ENCODE assay signal across 27 cellular contexts in the genomic region with DNA sequence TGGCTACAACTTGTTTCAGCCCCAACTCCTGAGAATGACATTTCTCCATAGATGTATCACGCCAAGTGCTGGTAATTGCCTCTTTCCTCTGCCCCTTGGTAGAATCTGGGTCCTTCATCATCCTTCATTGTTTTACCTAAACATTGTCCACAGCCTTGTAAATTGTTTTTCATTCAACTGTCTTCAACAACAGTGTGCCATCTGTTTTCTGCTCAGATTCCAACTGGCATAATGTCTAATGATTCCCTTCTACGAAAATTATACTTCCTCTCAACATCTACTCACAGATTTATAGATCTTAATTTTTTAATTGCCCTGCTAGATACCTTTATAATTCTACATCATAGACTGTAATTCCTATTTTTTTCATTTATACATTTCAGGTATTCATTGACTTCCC.
"Had no signal": no experiment of that assay in that cellular context is flagged by ENCODE, and none has a peak within 500 bp of the region (broad histone marks: within the 10 kb centered on the region; RNA-seq: fewer than 3 reads in every experiment).

No MANE protein-coding gene starts in this region.

- H3K27ac Mint-ChIP-seq: naive B cell; natural killer cell; stimulated activated effector memory CD8-positive, alpha-beta T cell treated with anti-CD3 and anti-CD28 coated beads, Interleukin-12 subunit alpha, Interleukin-12 subunit beta, amount 100 ng/mL, for 72 hours; stimulated activated naive CD8-positive, alpha-beta T cell treated with anti-CD3 and anti-CD28 coated beads, Interleukin-15, Interleukin-2, amounts not matched to agents 100 ng/mL and 50 ng/mL, for 24 hours had no signal

- H3K36me3 Mint-ChIP-seq: naive B cell; natural killer cell; stimulated activated effector memory CD8-positive, alpha-beta T cell treated with anti-CD3 and anti-CD28 coated beads, Interleukin-12 subunit alpha, Interleukin-12 subunit beta, amount 100 ng/mL, for 72 hours had no signal

- H3K4me3 ChIP-seq: left lung, lower lobe of right lung, pancreas, prostate gland, skin epidermis, suprapubic skin, thoracic aorta, tibial artery, upper lobe of right lung had no signal

- H3K4me1 ChIP-seq: left lung, lower lobe of right lung, pancreas, prostate gland, tibial artery, upper lobe of right lung had no signal

- H3K9me3 ChIP-seq: left lung, lower lobe of right lung, pancreas, prostate gland, suprapubic skin, thoracic aorta, tibial artery, upper lobe of right lung had no signal

- H3K27me3 Mint-ChIP-seq: stimulated activated naive CD8-positive, alpha-beta T cell treated with anti-CD3 and anti-CD28 coated beads, Interleukin-15, Interleukin-2, amounts not matched to agents 100 ng/mL and 50 ng/mL, for 24 hours had no signal

- H3K4me1 Mint-ChIP-seq: naive B cell, natural killer cell had no signal

- H3K27ac ChIP-seq: left lung, lower lobe of right lung, pancreas, prostate gland, skin epidermis, suprapubic skin, thoracic aorta, tibial artery, upper lobe of right lung had no signal

- H3K27me3 ChIP-seq: left lung, pancreas, suprapubic skin, tibial artery, upper lobe of right lung had no signal

- H3K4me3 Mint-ChIP-seq: naive B cell; natural killer cell; stimulated activated effector memory CD8-positive, alpha-beta T cell treated with anti-CD3 and anti-CD28 coated beads, Interleukin-12 subunit alpha, Interleukin-12 subunit beta, amount 100 ng/mL, for 72 hours; stimulated activated naive CD8-positive, alpha-beta T cell treated with anti-CD3 and anti-CD28 coated beads, Interleukin-15, Interleukin-2, amounts not matched to agents 100 ng/mL and 50 ng/mL, for 24 hours had no signal

- H3K36me3 ChIP-seq: left lung, lower lobe of right lung, pancreas, prostate gland, suprapubic skin, thoracic aorta, tibial artery, upper lobe of right lung had no signal

- FAIRE-seq: pancreas, urothelium cell line had no signal

- H3K9me3 Mint-ChIP-seq: stimulated activated effector memory CD8-positive, alpha-beta T cell treated with anti-CD3 and anti-CD28 coated beads, Interleukin-12 subunit alpha, Interleukin-12 subunit beta, amount 100 ng/mL, for 72 hours had no signal

- DNase-seq: hippocampal formation; kidney; left colon; left lung; lower lobe of right lung; mammary epithelial cell; mesenchymal stem cell; naive B cell; natural killer cell; pancreas; posterior cingulate gyrus; retina; right cardiac atrium; stimulated activated CD4-positive, alpha-beta T cell treated with anti-CD3 and anti-CD28 coated beads, Interleukin-12 subunit alpha, Interleukin-12 subunit beta, amount 100 ng/mL, for 4 hours; stimulated activated CD4-positive, alpha-beta T cell treated with anti-CD3 and anti-CD28 coated beads, Interleukin-15, amount 100 ng/mL, for 24 hours; stimulated activated CD4-positive, alpha-beta T cell treated with anti-CD3 and anti-CD28 coated beads, Interleukin-2, amount 100 ng/mL, for 24 hours; stimulated activated CD4-positive, alpha-beta T cell treated with anti-CD3 and anti-CD28 coated beads, Interleukin-4, amount 100 ng/mL, for 24 hours; stimulated activated naive CD4-positive, alpha-beta T cell; tibial artery; upper lobe of right lung had no signal
